11 cellular contexts compared by ENCODE assay signal in the genomic region with DNA sequence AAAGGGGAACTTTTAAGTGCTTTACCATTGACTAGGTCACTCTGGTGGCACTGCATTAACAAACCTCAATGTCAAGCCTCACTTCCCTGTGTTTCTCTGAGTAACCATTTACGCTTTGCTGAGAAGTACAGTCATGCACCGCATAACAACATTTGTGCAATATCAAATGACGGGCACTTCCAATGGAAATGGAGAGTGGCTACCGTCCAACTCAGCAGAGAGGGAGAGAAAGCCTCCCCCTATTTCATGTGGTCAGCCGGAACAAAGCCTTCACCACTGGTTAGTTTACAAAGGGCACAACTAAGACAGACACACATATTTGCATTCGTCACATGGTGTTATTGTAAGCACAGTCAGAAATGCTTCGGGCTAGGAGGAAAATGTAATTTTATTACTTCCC.
DNase-seq lines count a peak whose midpoint lies in the region; ATAC-seq, FAIRE-seq and TF ChIP-seq lines count a peak whose summit lies in the region.
"Had no signal": no experiment of that assay in that cellular context is flagged by ENCODE, and none has a peak within 500 bp of the region (broad histone marks: within the 10 kb centered on the region; RNA-seq: fewer than 3 reads in every experiment).

No MANE protein-coding gene starts in this region.

- no peaks in the 10 kb centered on the region for H3K4me1 Mint-ChIP-seq in activated CD8-positive, alpha-beta T cell treated with anti-CD3 and anti-CD28 coated beads, Interleukin-2, amount 10 ng/mL, durations not matched to agents 7 days and 5 days (ENCODE audit: low read depth)

- CTCF ChIA-PET in activated CD8-positive, alpha-beta T cell treated with anti-CD3 and anti-CD28 coated beads, Interleukin-2, amount 10 ng/mL, durations not matched to agents 7 days and 5 days (lab: Charles Lee): no interaction called here

- peaks cover 30% of the 10 kb centered on the region for H3K27me3 Mint-ChIP-seq in activated CD8-positive, alpha-beta T cell treated with anti-CD3 and anti-CD28 coated beads, Interleukin-2, amount 10 ng/mL, durations not matched to agents 7 days and 5 days (ENCODE audit: low read depth)

- no peak for FAIRE-seq in D721Med (lab: Jason Lieb, UNC)
- FAIRE-seq: keratinocyte had no signal

- POLR2A ChIA-PET in activated CD8-positive, alpha-beta T cell treated with anti-CD3 and anti-CD28 coated beads, Interleukin-2, amount 10 ng/mL, durations not matched to agents 7 days and 5 days (lab: Charles Lee): no interaction called here

- no peak overlapping the region for H3K4me3 Mint-ChIP-seq in activated CD8-positive, alpha-beta T cell treated with anti-CD3 and anti-CD28 coated beads, Interleukin-2, amount 10 ng/mL, durations not matched to agents 7 days and 5 days
- H3K4me3 Mint-ChIP-seq: CD8-positive, alpha-beta T cell had no signal

- no peak overlapping the region for H3K27ac Mint-ChIP-seq in activated CD8-positive, alpha-beta T cell treated with anti-CD3 and anti-CD28 coated beads, Interleukin-2, amount 10 ng/mL, durations not matched to agents 7 days and 5 days
- H3K27ac Mint-ChIP-seq: CD8-positive, alpha-beta T cell had no signal

- no peaks in the 10 kb centered on the region for H3K9me3 Mint-ChIP-seq in activated CD8-positive, alpha-beta T cell treated with anti-CD3 and anti-CD28 coated beads, Interleukin-2, amount 10 ng/mL, durations not matched to agents 7 days and 5 days (ENCODE audit: insufficient read depth)

- no peak for TF ChIP-seq CTCF in D721Med (IDR thresholded peaks at IDR 0.05; ENCODE audit: insufficient read depth, missing control alignments)
- no peak for TF ChIP-seq CTCF in GM10266 (IDR thresholded peaks at IDR 0.05; ENCODE audit: control insufficient read depth, insufficient read depth, low read depth, missing control alignments)

- no peaks in the 10 kb centered on the region for H3K36me3 Mint-ChIP-seq in activated CD8-positive, alpha-beta T cell treated with anti-CD3 and anti-CD28 coated beads, Interleukin-2, amount 10 ng/mL, durations not matched to agents 7 days and 5 days (ENCODE audit: low read depth)
- H3K36me3 Mint-ChIP-seq: CD8-positive, alpha-beta T cell had no signal

- DNase-seq in COR-L47 (lab: John Stamatoyannopoulos, UW): peak; percentile 6
- DNase-seq in NCI-H146 treated with DMSO at 0.1 percent for 48 hours (lab: John Stamatoyannopoulos, UW; ENCODE audit: unreplicated experiment): peak; percentile 59
- peak; percentile 42 for DNase-seq in amniotic epithelial cell (ENCODE audit: low read depth)
- DNase-seq in left kidney (ENCODE audit: low read depth, low spot score): peak; percentile 96
- no peak for DNase-seq in left lobe of liver (ENCODE audit: low spot score)
- DNase-seq in activated CD8-positive, alpha-beta T cell treated with anti-CD3 and anti-CD28 coated beads, Interleukin-2, amount 10 ng/mL, durations not matched to agents 7 days and 5 days: no peak
- DNase-seq in D721Med (ENCODE audit: insufficient read length, low spot score): no peak
- no peak for DNase-seq in GM10266 (ENCODE audit: extremely low spot score)
- DNase-seq: CD8-positive, alpha-beta T cell; stimulated activated CD4-positive, alpha-beta T cell treated with anti-CD3 and anti-CD28 coated beads, Interleukin-15, amount 100 ng/mL, for 24 hours had no signal

- no peak for ATAC-seq in left lobe of liver
- ATAC-seq in activated CD8-positive, alpha-beta T cell treated with anti-CD3 and anti-CD28 coated beads, Interleukin-2, amount 10 ng/mL, durations not matched to agents 7 days and 5 days: no peak
- ATAC-seq: CD8-positive, alpha-beta T cell had no signal

Comparison
In these comparisons a context has a peak if more than half of its experiments do, and no peak if none do; other contexts are left out.
1. DNase-seq: peak in COR-L47 (single experiment), NCI-H146 treated with DMSO at 0.1 percent for 48 hours (single experiment), amniotic epithelial cell (single experiment) and left kidney (single experiment); none in left lobe of liver (single experiment), activated CD8-positive, alpha-beta T cell treated with anti-CD3 and anti-CD28 coated beads, Interleukin-2, amount 10 ng/mL, durations not matched to agents 7 days and 5 days (single experiment), D721Med (single experiment) and GM10266 (single experiment).